Comparison of ENCODE assay signal across 2 cellular contexts in the genomic region with DNA sequence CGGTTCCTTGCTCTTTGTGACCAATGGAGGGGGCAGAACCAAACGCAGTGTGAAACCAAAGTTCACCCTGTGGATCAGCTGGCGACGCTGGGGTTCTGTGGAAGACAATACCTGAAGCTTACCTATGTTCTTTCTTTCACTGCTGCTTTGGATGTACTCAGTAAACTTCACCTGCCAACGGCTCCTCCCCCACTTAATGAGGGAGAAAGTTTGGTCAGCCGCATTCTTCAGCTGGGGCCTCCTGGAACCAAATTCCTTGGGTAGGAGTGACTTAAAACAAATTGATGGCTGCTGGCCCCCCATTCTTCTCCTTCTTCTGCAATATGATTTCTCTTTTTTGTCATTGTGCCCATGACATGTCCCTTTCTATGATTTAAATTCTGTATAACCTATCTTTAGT.
A peak's percentile ranks its signal among the peaks of the same experiment; 100 is the strongest.
TF ChIP-seq lines count a peak whose summit lies in the region.

No MANE protein-coding gene starts in this region.

TF ChIP-seq in GM23338, 12 proteins besides CTCF, POLR2A, EP300 and RAD21:
- TF ChIP-seq, protein P1, sequence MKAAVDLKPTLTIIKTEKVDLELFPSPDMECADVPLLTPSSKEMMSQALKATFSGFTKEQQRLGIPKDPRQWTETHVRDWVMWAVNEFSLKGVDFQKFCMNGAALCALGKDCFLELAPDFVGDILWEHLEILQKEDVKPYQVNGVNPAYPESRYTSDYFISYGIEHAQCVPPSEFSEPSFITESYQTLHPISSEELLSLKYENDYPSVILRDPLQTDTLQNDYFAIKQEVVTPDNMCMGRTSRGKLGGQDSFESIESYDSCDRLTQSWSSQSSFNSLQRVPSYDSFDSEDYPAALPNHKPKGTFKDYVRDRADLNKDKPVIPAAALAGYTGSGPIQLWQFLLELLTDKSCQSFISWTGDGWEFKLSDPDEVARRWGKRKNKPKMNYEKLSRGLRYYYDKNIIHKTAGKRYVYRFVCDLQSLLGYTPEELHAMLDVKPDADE (IDR thresholded peaks at IDR 0.05), result no peak
- TF ChIP-seq STAT1 (IDR thresholded peaks at IDR 0.05; ENCODE audit: unreplicated experiment) (no peak), ZNF114 (CRISPR knock-in tag; IDR thresholded peaks at IDR 0.05) (no peak), POLR2AphosphoS5 (IDR thresholded peaks at IDR 0.05; ENCODE audit: low read depth) (no peak), JUNB (IDR thresholded peaks at IDR 0.05; ENCODE audit: unreplicated experiment) (no peak), ZNF462 (CRISPR knock-in tag; IDR thresholded peaks at IDR 0.05) (no peak), ZNF331 (CRISPR knock-in tag; IDR thresholded peaks at IDR 0.05; ENCODE audit: low read depth) (no peak)
- TF ChIP-seq, protein P2, sequence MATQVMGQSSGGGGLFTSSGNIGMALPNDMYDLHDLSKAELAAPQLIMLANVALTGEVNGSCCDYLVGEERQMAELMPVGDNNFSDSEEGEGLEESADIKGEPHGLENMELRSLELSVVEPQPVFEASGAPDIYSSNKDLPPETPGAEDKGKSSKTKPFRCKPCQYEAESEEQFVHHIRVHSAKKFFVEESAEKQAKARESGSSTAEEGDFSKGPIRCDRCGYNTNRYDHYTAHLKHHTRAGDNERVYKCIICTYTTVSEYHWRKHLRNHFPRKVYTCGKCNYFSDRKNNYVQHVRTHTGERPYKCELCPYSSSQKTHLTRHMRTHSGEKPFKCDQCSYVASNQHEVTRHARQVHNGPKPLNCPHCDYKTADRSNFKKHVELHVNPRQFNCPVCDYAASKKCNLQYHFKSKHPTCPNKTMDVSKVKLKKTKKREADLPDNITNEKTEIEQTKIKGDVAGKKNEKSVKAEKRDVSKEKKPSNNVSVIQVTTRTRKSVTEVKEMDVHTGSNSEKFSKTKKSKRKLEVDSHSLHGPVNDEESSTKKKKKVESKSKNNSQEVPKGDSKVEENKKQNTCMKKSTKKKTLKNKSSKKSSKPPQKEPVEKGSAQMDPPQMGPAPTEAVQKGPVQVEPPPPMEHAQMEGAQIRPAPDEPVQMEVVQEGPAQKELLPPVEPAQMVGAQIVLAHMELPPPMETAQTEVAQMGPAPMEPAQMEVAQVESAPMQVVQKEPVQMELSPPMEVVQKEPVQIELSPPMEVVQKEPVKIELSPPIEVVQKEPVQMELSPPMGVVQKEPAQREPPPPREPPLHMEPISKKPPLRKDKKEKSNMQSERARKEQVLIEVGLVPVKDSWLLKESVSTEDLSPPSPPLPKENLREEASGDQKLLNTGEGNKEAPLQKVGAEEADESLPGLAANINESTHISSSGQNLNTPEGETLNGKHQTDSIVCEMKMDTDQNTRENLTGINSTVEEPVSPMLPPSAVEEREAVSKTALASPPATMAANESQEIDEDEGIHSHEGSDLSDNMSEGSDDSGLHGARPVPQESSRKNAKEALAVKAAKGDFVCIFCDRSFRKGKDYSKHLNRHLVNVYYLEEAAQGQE (IDR thresholded peaks at IDR 0.05; ENCODE audit: unreplicated experiment), result no peak
TF ChIP-seq in GM23338: peak in this region for 0.

TF ChIP-seq in H1, 55 proteins besides CTCF, POLR2A, EP300 and RAD21 (continued from another document):
- TF ChIP-seq ATF3 (IDR thresholded peaks at IDR 0.05; ENCODE audit: insufficient read depth, low read depth, low read length), result no peak
- TF ChIP-seq SIX5 (IDR thresholded peaks at IDR 0.05; ENCODE audit: low read depth, low read length), result no peak
- no peak for TF ChIP-seq RBBP5 (IDR thresholded peaks at IDR 0.05; ENCODE audit: borderline replicate concordance, low read depth, low read length)
- no peak for TF ChIP-seq MAX (IDR thresholded peaks at IDR 0.05)
- no peak for TF ChIP-seq YY1 (IDR thresholded peaks at IDR 0.05; ENCODE audit: low read depth, low read length)
- TF ChIP-seq SP1 (IDR thresholded peaks at IDR 0.05; ENCODE audit: low read depth, low read length), result peak; percentile 73
- no peak for TF ChIP-seq JUN (IDR thresholded peaks at IDR 0.05; ENCODE audit: low read depth, low read length)
- no peak for TF ChIP-seq CHD2 (IDR thresholded peaks at IDR 0.05; ENCODE audit: low read length)
- no peak for TF ChIP-seq SUZ12 (IDR thresholded peaks at IDR 0.05; ENCODE audit: low read length)
- TF ChIP-seq MAFK (IDR thresholded peaks at IDR 0.05; ENCODE audit: low read depth, low read length), result no peak
- no peak for TF ChIP-seq RFX5 (IDR thresholded peaks at IDR 0.05; ENCODE audit: borderline replicate concordance, low read depth, low read length)
- no peak for TF ChIP-seq TBP (IDR thresholded peaks at IDR 0.05; ENCODE audit: low read depth, low read length)
- no peak for TF ChIP-seq ZNF274 (IDR thresholded peaks at IDR 0.05; ENCODE audit: borderline replicate concordance, extremely low read depth, low read length)
- TF ChIP-seq TAF7 (optimal IDR thresholded peaks at IDR 0.05; ENCODE audit: borderline replicate concordance, low read depth, low read length), result no peak
- no peak for TF ChIP-seq SRF (IDR thresholded peaks at IDR 0.05; ENCODE audit: low read depth, low read length)
- no peak for TF ChIP-seq CTBP2 (IDR thresholded peaks at IDR 0.05; ENCODE audit: borderline replicate concordance, insufficient read depth, insufficient read length, low read length)
- no peak for TF ChIP-seq RXRA (IDR thresholded peaks at IDR 0.05; ENCODE audit: insufficient read depth, low read depth, low read length)
- TF ChIP-seq TCF12 (IDR thresholded peaks at IDR 0.05; ENCODE audit: low read depth, low read length), result no peak
- no peak for TF ChIP-seq CEBPB (IDR thresholded peaks at IDR 0.05; ENCODE audit: low read depth, low read length)
- no peak for TF ChIP-seq FOSL1 (IDR thresholded peaks at IDR 0.05; ENCODE audit: insufficient read depth, low read depth, low read length)
- no peak for TF ChIP-seq USF2 (IDR thresholded peaks at IDR 0.05; ENCODE audit: low read length)
- TF ChIP-seq SIN3A (conservative IDR thresholded peaks at IDR 0.05 in 1 of 2, IDR thresholded peaks at IDR 0.05 in 1 of 2; ENCODE audit: low read depth in 1 of 2, low read length in 2 of 2), result no peak
- peak; percentile 81 for TF ChIP-seq TEAD4 (IDR thresholded peaks at IDR 0.05; ENCODE audit: low read depth, low read length)
- TF ChIP-seq KDM4A (IDR thresholded peaks at IDR 0.05; ENCODE audit: low read depth, low read length, severe bottlenecking), result no peak
- TF ChIP-seq ASH2L (IDR thresholded peaks at IDR 0.05; ENCODE audit: low read length), result peak; percentile 80
- no peak for TF ChIP-seq KDM1A (IDR thresholded peaks at IDR 0.05; ENCODE audit: borderline replicate concordance, low read length)
TF ChIP-seq in H1: peak in this region for 3.
